15 cellular contexts compared by ENCODE assay signal in the genomic region with DNA sequence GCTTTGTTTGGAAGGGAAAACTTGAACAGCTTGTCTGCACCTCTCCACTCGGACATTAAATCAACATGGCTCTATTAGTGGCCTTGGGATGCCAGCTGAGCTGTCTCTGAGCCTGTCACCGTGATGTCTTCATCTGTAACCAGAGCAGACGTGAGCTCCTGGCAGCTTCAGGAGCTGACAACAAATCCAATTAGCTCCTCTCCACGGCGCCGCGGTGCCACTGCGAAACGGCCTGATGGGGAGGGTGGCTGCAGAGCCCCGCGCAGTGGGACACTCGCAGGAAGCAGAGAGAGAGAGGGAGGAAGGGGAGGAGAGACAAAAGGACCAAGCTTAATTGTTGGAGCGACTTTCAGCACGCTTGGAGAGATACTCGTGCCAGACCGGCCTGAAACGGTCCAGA.
DNase-seq lines count a peak whose midpoint lies in the region; ATAC-seq and TF ChIP-seq lines count a peak whose summit lies in the region.
"Had no signal": no experiment of that assay in that cellular context is flagged by ENCODE, and none has a peak within 500 bp of the region (broad histone marks: within the 10 kb centered on the region; RNA-seq: fewer than 3 reads in every experiment).

No MANE protein-coding gene starts in this region.

- peak overlapping the region; percentile 54 for H3K4me3 ChIP-seq in BE2C (ENCODE audit: low read depth, low read length)
- H3K4me3 ChIP-seq: ovary, thoracic aorta had no signal

- ATAC-seq in HG02885 (IDR thresholded peaks at IDR 0.05; ENCODE audit: poor library complexity, unreplicated experiment), result no peak
- no peak for ATAC-seq in HG03280 (IDR thresholded peaks at IDR 0.05; ENCODE audit: unreplicated experiment)
- ATAC-seq in HG03469 (IDR thresholded peaks at IDR 0.05; ENCODE audit: unreplicated experiment), result no peak
- ATAC-seq: activated CD4-positive, CD25-positive, alpha-beta regulatory T cell treated with anti-CD3 and anti-CD28 coated beads, Interleukin-2, amount 50 U/mL, for 24 hours; HCT116 had no signal

- no peaks in the 10 kb centered on the region for H3K4me1 ChIP-seq in BE2C

- TF ChIP-seq CTCF in BE2C (IDR thresholded peaks at IDR 0.05; ENCODE audit: low read depth, low read length), result no peak

- H3K27me3 ChIP-seq in BE2C, result no peaks in the 10 kb centered on the region; the same call in 1 of the 2 replicates
- H3K27me3 ChIP-seq: ovary had no signal

- no peaks in the 10 kb centered on the region for H3K36me3 ChIP-seq in BE2C
- H3K36me3 ChIP-seq: ovary, thoracic aorta had no signal

- DNase-seq in BE2C (peak; percentile 62), NCI-H1092 (lab: John Stamatoyannopoulos, UW) (peak; percentile 19), NCI-H510A treated with DMSO at 0.1 percent for 48 hours (lab: John Stamatoyannopoulos, UW) (peak; percentile 34), ecto neural progenitor cell (ENCODE audit: low spot score) (peak; percentile 76), MV-4-11 (lab: John Stamatoyannopoulos, UW) (no peak)
- DNase-seq: ovary, SHP77, small intestine, T-helper 2 cell had no signal

- H3K9me3 ChIP-seq in BE2C, result no peaks in the 10 kb centered on the region
- H3K9me3 ChIP-seq: ovary, thoracic aorta had no signal
